ENCODE assay signal across 10 cellular contexts in the genomic region with DNA sequence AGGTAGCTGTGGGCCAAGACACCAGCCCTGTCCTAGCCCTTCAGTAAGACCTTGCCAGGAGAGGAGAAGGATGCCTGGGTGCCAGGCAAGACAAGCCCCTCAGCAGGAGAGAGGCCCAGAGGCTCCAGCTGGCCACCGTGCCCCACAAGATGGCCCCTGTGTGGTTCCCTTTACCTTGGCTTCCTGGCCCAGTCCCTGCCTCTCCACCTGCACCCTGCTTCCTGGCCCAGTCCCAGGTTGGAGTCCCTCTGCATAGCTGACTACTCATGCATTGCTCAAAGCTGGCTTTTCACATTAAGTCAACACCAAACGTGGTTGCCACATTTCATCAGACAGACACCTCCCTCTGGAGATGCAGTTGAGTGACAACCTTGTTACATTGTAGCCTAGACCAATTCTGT. TPM values are rescaled to one million over a fixed set of nuclear protein-coding genes. Genes with fewer than 3 reads are reported as not detected.
DNase-seq lines count a peak whose midpoint lies in the region; ATAC-seq, FAIRE-seq and TF ChIP-seq lines count a peak whose summit lies in the region.
"Had no signal": no experiment of that assay in that cellular context is flagged by ENCODE, and none has a peak within 500 bp of the region (broad histone marks: within the 10 kb centered on the region; RNA-seq: fewer than 3 reads in every experiment).

No MANE protein-coding gene starts in this region.

- intact Hi-C loops in kidney (cut with DNase I) (no loop called here), vagina (cut with DNase I) (no loop called here)

- no peaks in the 10 kb centered on the region for H3K9me2 ChIP-seq in DOHH2 (replicated peaks; ENCODE audit: control insufficient read depth, low read length)

- peaks cover 5% of the 10 kb centered on the region; the same call in 1 of the 2 replicates for H3K9me3 ChIP-seq in DOHH2 (ENCODE audit: control insufficient read depth, insufficient read depth, low read length)
- H3K9me3 ChIP-seq in kidney (ENCODE audit: control insufficient read depth in 1 of 2, low read length in 2 of 2): no peaks in the 10 kb centered on the region
- H3K9me3 ChIP-seq in vagina: no peaks in the 10 kb centered on the region

- H3K79me2 ChIP-seq in DOHH2 (ENCODE audit: control insufficient read depth, low read length): no peaks in the 10 kb centered on the region

- no peak overlapping the region for H3K9ac ChIP-seq in kidney (ENCODE audit: low read length in 2 of 2)

- H3K4me3 ChIP-seq in DOHH2 (ENCODE audit: low read length): no peak overlapping the region
- H3K4me3 ChIP-seq in kidney (ENCODE audit: low read length in 2 of 2): no peak overlapping the region
- no peak overlapping the region for H3K4me3 ChIP-seq in vagina

- no peaks in the 10 kb centered on the region for H4K20me1 ChIP-seq in DOHH2 (ENCODE audit: control insufficient read depth, insufficient read depth, low read depth, low read length)

- H3K27ac ChIP-seq in DOHH2 (ENCODE audit: low read depth, low read length): peak overlapping the region; percentile 34
- H3K27ac ChIP-seq in kidney (ENCODE audit: low read depth in 2 of 2, low read length in 2 of 2): no peak overlapping the region
- H3K27ac ChIP-seq in vagina: no peak overlapping the region

- no peak for TF ChIP-seq CTCF in DOHH2 (IDR thresholded peaks at IDR 0.05; ENCODE audit: low read depth, low read length, poor library complexity, severe bottlenecking)
- TF ChIP-seq CTCF in kidney (IDR thresholded peaks at IDR 0.05; ENCODE audit: borderline replicate concordance, extremely low read depth, insufficient read depth): no peak
- no peak for TF ChIP-seq CTCF in vagina (IDR thresholded peaks at IDR 0.05)

- H3K27me3 ChIP-seq in DOHH2 (ENCODE audit: control insufficient read depth, low read length): peaks cover 17% of the 10 kb centered on the region
- peaks cover 9% of the 10 kb centered on the region for H3K27me3 ChIP-seq in vagina

- H3K36me3 ChIP-seq in DOHH2 (ENCODE audit: control insufficient read depth, low read length) (peaks cover 36% of the 10 kb centered on the region), kidney (ENCODE audit: control insufficient read depth in 1 of 2, insufficient read depth in 2 of 2, low read length in 2 of 2) (peaks cover 2 to 4% of the 10 kb centered on the region in 2 donors), vagina (peaks cover 0 to 12% of the 10 kb centered on the region in 2 donors)

- H3K4me2 ChIP-seq in DOHH2 (ENCODE audit: low read length): peak overlapping the region; percentile 10

- H3K4me1 ChIP-seq in DOHH2 (ENCODE audit: control insufficient read depth, low read length): peaks cover 44% of the 10 kb centered on the region
- peaks cover 0 to 11% of the 10 kb centered on the region in 2 donors for H3K4me1 ChIP-seq in kidney (ENCODE audit: control insufficient read depth in 1 of 2, insufficient read depth in 1 of 2, low read depth in 1 of 2, low read length in 2 of 2)
- peaks cover 24% of the 10 kb centered on the region for H3K4me1 ChIP-seq in vagina

- no peak for FAIRE-seq in kidney (lab: Jason Lieb, UNC)

- TF ChIP-seq POLR2A in Raji (IDR thresholded peaks at IDR 0.05; ENCODE audit: insufficient read depth, low read depth, low read length): peak; percentile 25; the same call in 1 of the 2 replicates
- no peak for TF ChIP-seq POLR2A in vagina (IDR thresholded peaks at IDR 0.05)

- peaks cover 38% of the 10 kb centered on the region for H3F3A ChIP-seq in DOHH2 (ENCODE audit: control insufficient read depth, insufficient read depth)

- DNase-seq in AG20443 (ENCODE audit: low spot score) (peak; percentile 23), kidney (peak; percentile 86), vagina (ENCODE audit: extremely low spot score in 2 of 2) (no peak)
- DNase-seq: central memory CD4-positive, alpha-beta T cell had no signal

- ATAC-seq in HG02759 (IDR thresholded peaks at IDR 0.05; ENCODE audit: unreplicated experiment): no peak
- no peak for ATAC-seq in GM21723 (IDR thresholded peaks at IDR 0.05; ENCODE audit: unreplicated experiment)
- no peak for ATAC-seq in GM21825 (IDR thresholded peaks at IDR 0.05; ENCODE audit: unreplicated experiment)
- ATAC-seq: activated CD4-positive, CD25-positive, alpha-beta regulatory T cell treated with anti-CD3 and anti-CD28 coated beads, Interleukin-2, amount 50 U/mL, for 24 hours had no signal

RNA-seq across cellular contexts. Expression of a gene that starts 4.0 kb away (rescaled TPM):
- total RNA-seq in kidney: 2.2 TPM
- 4.6 TPM for polyA plus RNA-seq in kidney (ENCODE audit: insufficient read depth, low read depth, low replicate concordance)
- 8.3 TPM for total RNA-seq in vagina

RNA-seq across cellular contexts. Expression of a gene that starts 9.7 kb away (rescaled TPM):
- total RNA-seq in kidney (25.0 TPM), vagina (11.5 TPM)
- 45.6 TPM for polyA plus RNA-seq in kidney (ENCODE audit: insufficient read depth, low read depth, low replicate concordance)

RNA-seq across cellular contexts. Expression of a gene that starts 12.5 kb away (rescaled TPM):
- total RNA-seq in kidney (0.57 TPM), vagina (1.2 TPM)
- polyA plus RNA-seq in kidney (ENCODE audit: insufficient read depth, low read depth, low replicate concordance): 0.58 TPM

RNA-seq across cellular contexts. Expression of a gene that starts 15.9 kb away (rescaled TPM):
- 34.9 TPM for total RNA-seq in kidney
- 14.3 TPM for polyA plus RNA-seq in kidney (ENCODE audit: insufficient read depth, low read depth, low replicate concordance)
- 51.8 TPM for total RNA-seq in vagina

RNA-seq across cellular contexts. Expression of a gene that starts 21.9 kb away (rescaled TPM):
- total RNA-seq in kidney (33.3 TPM), vagina (44.2 TPM)
- polyA plus RNA-seq in kidney (ENCODE audit: insufficient read depth, low read depth, low replicate concordance): 38.5 TPM

Comparison
In these comparisons a context has a peak if more than half of its experiments do, and no peak if none do; other contexts are left out.
1. DNase-seq: peak in AG20443 (single experiment) and kidney (single experiment); none in vagina (0 of 2).